ENCODE assay signal across 1 cellular context in genomic region chr2:37230581-37230980, GRCh38.
TF ChIP-seq lines count a peak whose summit lies in the region.

No MANE protein-coding gene starts in this region.

TF ChIP-seq in GM23338, 12 proteins besides CTCF, POLR2A, EP300 and RAD21 (continued from another document):
- no peak for TF ChIP-seq JUNB (IDR thresholded peaks at IDR 0.05; ENCODE audit: unreplicated experiment)
- TF ChIP-seq REST (IDR thresholded peaks at IDR 0.05; ENCODE audit: unreplicated experiment): no peak
- TF ChIP-seq CREB1 (CRISPR knock-in tag; IDR thresholded peaks at IDR 0.05; ENCODE audit: low read depth): no peak
- TF ChIP-seq ZNF331 (CRISPR knock-in tag; IDR thresholded peaks at IDR 0.05; ENCODE audit: low read depth): no peak
- no peak for TF ChIP-seq STAT1 (IDR thresholded peaks at IDR 0.05; ENCODE audit: unreplicated experiment)
- TF ChIP-seq ZNF462 (CRISPR knock-in tag; IDR thresholded peaks at IDR 0.05): no peak
